Comparison of ENCODE assay signal across 1 cellular context in the genomic region with DNA sequence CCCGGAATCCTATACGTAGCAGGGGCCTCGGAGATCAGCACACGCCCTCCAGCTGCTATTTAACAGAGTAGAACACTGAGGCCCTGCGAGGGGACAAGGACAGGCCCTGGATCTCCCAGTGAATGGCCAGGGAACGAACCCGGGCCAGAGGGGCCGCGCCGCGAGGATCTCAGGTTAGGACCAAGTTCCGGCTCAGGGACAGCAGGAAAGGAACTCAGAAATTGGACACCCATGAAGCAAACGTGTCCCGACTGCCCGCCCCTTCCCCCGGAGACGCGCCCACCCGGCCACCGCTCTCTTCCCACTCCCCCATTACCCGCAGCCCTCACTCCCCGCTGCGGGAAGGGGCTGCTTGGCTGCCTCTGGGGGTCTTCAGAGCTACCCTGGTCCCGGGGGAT.
A peak's percentile ranks its signal among the peaks of the same experiment; 100 is the strongest.
TF ChIP-seq lines count a peak whose summit lies in the region.

No MANE protein-coding gene starts in this region.

TF ChIP-seq in H1, 55 proteins besides CTCF, POLR2A, EP300 and RAD21 (continued from another document):
- TF ChIP-seq CHD7 (IDR thresholded peaks at IDR 0.05; ENCODE audit: insufficient replicate concordance, low read length) (no peak), E2F6 (IDR thresholded peaks at IDR 0.05) (0 out of 2 replicates have a peak, but pooled peaks have one; percentile 20), ASH2L (IDR thresholded peaks at IDR 0.05; ENCODE audit: low read length) (peak; percentile 2), CREB1 (IDR thresholded peaks at IDR 0.05) (no peak), CHD1 (IDR thresholded peaks at IDR 0.05; ENCODE audit: low read depth, low read length) (no peak), YY1 (IDR thresholded peaks at IDR 0.05; ENCODE audit: low read depth, low read length) (no peak)
